32 cellular contexts compared by ENCODE assay signal in the genomic region with DNA sequence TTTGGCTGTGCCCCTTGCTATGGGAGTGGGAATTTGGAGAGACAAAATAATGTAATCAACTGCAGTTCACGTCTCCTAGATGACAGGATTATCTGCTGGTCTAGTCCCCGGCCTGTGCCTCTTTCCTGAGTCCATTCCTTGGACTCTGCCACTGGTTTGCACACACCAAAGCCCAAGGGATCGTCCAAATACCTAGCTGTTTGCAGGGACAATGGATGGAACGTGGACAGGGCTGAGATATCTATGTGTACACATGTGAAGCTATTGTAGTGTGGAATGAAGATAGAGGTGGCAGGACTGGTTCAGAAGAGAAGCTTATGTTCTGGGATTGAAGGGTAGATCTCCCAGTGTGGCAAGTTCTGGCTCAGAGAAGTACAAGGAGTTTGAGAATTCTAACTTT.
"Had no signal": no experiment of that assay in that cellular context is flagged by ENCODE, and none has a peak within 500 bp of the region (broad histone marks: within the 10 kb centered on the region; RNA-seq: fewer than 3 reads in every experiment).

No MANE protein-coding gene starts in this region.

- H3K9me3 ChIP-seq: SJSA1, SK-N-SH had no signal

- H3K9ac ChIP-seq: KMS-11, SK-N-SH had no signal

- H3K4me3 ChIP-seq: PC-9, SJSA1 had no signal

- H3K27ac ChIP-seq: KMS-11, PC-9, SJSA1 had no signal

- DNase-seq: Karpas-422, MM.1S, NCI-H1048, NCI-H1092 treated with DMSO at 0.1 percent for 48 hours, NCI-H1105 treated with DMSO at 0.1 percent for 48 hours, NCI-H1417, NCI-H1436, NCI-H146, NCI-H1694, NCI-H187, NCI-H1930, NCI-H2029 treated with DMSO at 0.1 percent for 48 hours, NCI-H2081 treated with DMSO at 0.1 percent for 48 hours, NCI-H2107, NCI-H2171, NCI-H2227 treated with DMSO at 0.1 percent for 48 hours, NCI-H345, NCI-H446, NCI-H524, NCI-H526, NCI-H69, NCI-H748 treated with DMSO at 0.1 percent for 48 hours, NCI-H82, PC-9, Right ventricle myocardium superior, SHP77 treated with DMSO at 0.1 percent for 48 hours, SK-N-SH, SW 1271, T-helper 1 cell had no signal

- H3K4me2 ChIP-seq: KMS-11, PC-9, SK-N-SH had no signal

- H3K27me3 ChIP-seq: SJSA1 had no signal

- ATAC-seq: Panc1 had no signal

- H3K36me3 ChIP-seq: SJSA1 had no signal

- H2AFZ ChIP-seq: PC-9 had no signal
